In genomic region chr11:58577441-58578135, GRCh38 we compare ENCODE assay signal across 8 cellular contexts. TPM values are rescaled to one million over a fixed set of nuclear protein-coding genes. Genes with fewer than 3 reads are reported as not detected.
DNase-seq lines count a peak whose midpoint lies in the region; ATAC-seq lines count a peak whose summit lies in the region.

No MANE protein-coding gene starts in this region.

- CTCF ChIA-PET in T-cell (lab: Charles Lee): interaction anchor here (0.6 to 6.3 kb wide), 8 partner anchors 10 to 856 kb away, joined by 3 to 108 read pairs (median 5); no protein-coding TSS in a partner anchor

- peak overlapping the region; percentile 96 to 100 for H3K27ac Mint-ChIP-seq in T-cell

- H3K36me3 Mint-ChIP-seq in T-cell: peaks cover 8% of the 10 kb centered on the region

- no peaks in the 10 kb centered on the region for H3K9me3 Mint-ChIP-seq in T-cell

- POLR2A ChIA-PET in T-cell (lab: Charles Lee): interaction anchor here (0.6 to 3.4 kb wide), 6 partner anchors 10 to 1091 kb away, joined by 3 to 35 read pairs (median 4); partner anchors contain the start of genes OSBP (in 1 of the 2) and PATL1 (in 1 of the 2)

- no peaks in the 10 kb centered on the region for H3K27me3 Mint-ChIP-seq in T-cell

- peaks cover 63 to 74% (median 69%) of the 10 kb centered on the region in 3 donors for H3K4me1 Mint-ChIP-seq in T-cell

- peak overlapping the region; percentile 95 for H3K27ac ChIP-seq in angular gyrus (ENCODE audit: low read depth, low read length)

- in situ Hi-C loops in Caki2 (cut with HindIII; ENCODE audit: low pct_unique_long_range_greater_than_20kb, low sequenced_read_pairs): no loop called here

- peak overlapping the region; percentile 94 for H3K4me3 ChIP-seq in iPS-11a (ENCODE audit: low read depth, low read length)

- H3K4me3 Mint-ChIP-seq in T-cell: peak overlapping the region; percentile 93 to 99 (median 94)

- DNase-seq in Caki2 (ENCODE audit: low read depth) (peak; percentile 59), HS-27A (ENCODE audit: low read depth) (peak; percentile 74), T-cell (peak in 32 of 34 experiments; percentile 53 to 82 (median 72)), globus pallidus (ENCODE audit: low spot score) (no peak)
- peak; percentile 65 for DNase-seq in stimulated activated CD4-positive, alpha-beta T cell treated with anti-CD3 and anti-CD28 coated beads, Interleukin-12 subunit alpha, Interleukin-12 subunit beta, amount 100 ng/mL, for 4 hours

- ATAC-seq in GM21360 (IDR thresholded peaks at IDR 0.05; ENCODE audit: unreplicated experiment): peak; percentile 46
- peak; percentile 4 to 29 (median 22) for ATAC-seq in T-cell (replicated peaks in 1 of 4)

RNA-seq across cellular contexts. Expression of gene ZFP91, which starts 1.3 kb away (rescaled TPM):
- 26.6 and 26.8 TPM in 2 replicates for total RNA-seq in Caki2 (2014; rRNA removed; shearing (Covaris generic); ENCODE audit: low replicate concordance)
- 10 to 100 TPM; 32.2 to 41.7 (median 34.0) TPM for total RNA-seq in T-cell

RNA-seq across cellular contexts. Expression of gene LPXN, which starts 1.9 kb away (rescaled TPM):
- 0.46 and 0.54 TPM in 2 replicates for total RNA-seq in Caki2 (2014; rRNA removed; shearing (Covaris generic); ENCODE audit: low replicate concordance)
- total RNA-seq in T-cell: 100 to 1,000 TPM in 3 of 5 donors, 10 to 100 TPM in 2; 86.8 to 158 (median 142) TPM

RNA-seq across cellular contexts. Expression of gene CNTF, which starts 44.9 kb away (rescaled TPM):
- total RNA-seq in Caki2 (2014; rRNA removed; shearing (Covaris generic); ENCODE audit: low replicate concordance): 0.44 TPM in 1 of 2 replicates, not detected in the other
- total RNA-seq in T-cell: 1 to 10 TPM; 2.4 to 4.3 (median 2.9) TPM

Comparison
In these comparisons a context has a peak if more than half of its experiments do, and no peak if none do; other contexts are left out.
1. RNA of gene LPXN, which starts 1.9 kb away (total RNA-seq): 86.8 to 158 TPM in T-cell; 0.46 to 0.54 TPM in Caki2; every median in the first group is over 10 times any median in the second.